In genomic region chr2:25251461-25252273, GRCh38 we compare ENCODE assay signal across 8 cellular contexts.
DNase-seq lines count a peak whose midpoint lies in the region; ATAC-seq and TF ChIP-seq lines count a peak whose summit lies in the region.

No MANE protein-coding gene starts in this region.

- TF ChIP-seq CTCF in GM10266 (IDR thresholded peaks at IDR 0.05; ENCODE audit: control insufficient read depth, insufficient read depth, low read depth, missing control alignments): no peak
- no peak for TF ChIP-seq CTCF in kidney epithelial cell (IDR thresholded peaks at IDR 0.05; ENCODE audit: insufficient read depth, low read length, poor library complexity, severe bottlenecking)

- H3K4me3 ChIP-seq in kidney epithelial cell (ENCODE audit: low read depth, low read length): peak overlapping the region; percentile 54

- H3K36me3 Mint-ChIP-seq in T-helper 1 cell treated with Interleukin-12 subunit alpha and Interleukin-12 subunit beta and Interleukin-4 antibody, amounts not matched to agents 30 μg/mL and 1 μg/mL, for 36 hours (ENCODE audit: low read depth): peaks cover 29% of the 10 kb centered on the region
- H3K36me3 Mint-ChIP-seq in central memory CD8-positive, alpha-beta T cell (ENCODE audit: insufficient read depth): peaks cover 9% of the 10 kb centered on the region

- DNase-seq in GM10266 (ENCODE audit: extremely low spot score): peak; percentile 88
- no peak for DNase-seq in central memory CD8-positive, alpha-beta T cell (ENCODE audit: low spot score in 2 of 2)
- no peak for DNase-seq in kidney epithelial cell (ENCODE audit: low read depth)
- peak; percentile 58 for DNase-seq in stimulated activated CD4-positive, alpha-beta T cell treated with anti-CD3 and anti-CD28 coated beads, Interleukin-2, amount 100 ng/mL, for 24 hours
- DNase-seq in H4 (ENCODE audit: low spot score): no peak

- ATAC-seq in HG03342 (IDR thresholded peaks at IDR 0.05; ENCODE audit: unreplicated experiment) (peak; percentile 50), GM18520 (IDR thresholded peaks at IDR 0.05; ENCODE audit: unreplicated experiment) (no peak)
- peak; percentile 62 for ATAC-seq in central memory CD8-positive, alpha-beta T cell (replicated peaks; ENCODE audit: extremely low read depth, poor library complexity, severe bottlenecking)

- no peaks in the 10 kb centered on the region for H3K27me3 ChIP-seq in kidney epithelial cell (ENCODE audit: control insufficient read depth, insufficient read depth, low read length)

- peaks cover 1% of the 10 kb centered on the region for H3K36me3 ChIP-seq in kidney epithelial cell (ENCODE audit: control insufficient read depth, insufficient read depth, low read length)

- peak overlapping the region; percentile 57 for H3K27ac Mint-ChIP-seq in T-helper 1 cell treated with Interleukin-12 subunit alpha and Interleukin-12 subunit beta and Interleukin-4 antibody, amounts not matched to agents 30 μg/mL and 1 μg/mL, for 36 hours
- H3K27ac Mint-ChIP-seq in central memory CD8-positive, alpha-beta T cell (ENCODE audit: low read depth): peak overlapping the region; percentile 30

- no peaks in the 10 kb centered on the region for H3K27me3 Mint-ChIP-seq in T-helper 1 cell treated with Interleukin-12 subunit alpha and Interleukin-12 subunit beta and Interleukin-4 antibody, amounts not matched to agents 30 μg/mL and 1 μg/mL, for 36 hours (ENCODE audit: low read depth)
- no peaks in the 10 kb centered on the region for H3K27me3 Mint-ChIP-seq in central memory CD8-positive, alpha-beta T cell

- H3K4me3 Mint-ChIP-seq in T-helper 1 cell treated with Interleukin-12 subunit alpha and Interleukin-12 subunit beta and Interleukin-4 antibody, amounts not matched to agents 30 μg/mL and 1 μg/mL, for 36 hours: peak overlapping the region; percentile 70
- peak overlapping the region; percentile 69 for H3K4me3 Mint-ChIP-seq in central memory CD8-positive, alpha-beta T cell

- H3K9me3 Mint-ChIP-seq in T-helper 1 cell treated with Interleukin-12 subunit alpha and Interleukin-12 subunit beta and Interleukin-4 antibody, amounts not matched to agents 30 μg/mL and 1 μg/mL, for 36 hours: no peaks in the 10 kb centered on the region
- H3K9me3 Mint-ChIP-seq in central memory CD8-positive, alpha-beta T cell: no peaks in the 10 kb centered on the region

- H3K4me1 Mint-ChIP-seq in T-helper 1 cell treated with Interleukin-12 subunit alpha and Interleukin-12 subunit beta and Interleukin-4 antibody, amounts not matched to agents 30 μg/mL and 1 μg/mL, for 36 hours (ENCODE audit: low read depth): peaks cover 11% of the 10 kb centered on the region
- peaks cover 17% of the 10 kb centered on the region for H3K4me1 Mint-ChIP-seq in central memory CD8-positive, alpha-beta T cell

Comparison
In these comparisons a context has a peak if more than half of its experiments do, and no peak if none do; other contexts are left out.
1. DNase-seq: peak in GM10266 (single experiment) and stimulated activated CD4-positive, alpha-beta T cell treated with anti-CD3 and anti-CD28 coated beads, Interleukin-2, amount 100 ng/mL, for 24 hours (2 of 2); none in central memory CD8-positive, alpha-beta T cell (0 of 2), kidney epithelial cell (single experiment) and H4 (single experiment).